In genomic region chr10:9081253-9081652, GRCh38 we compare ENCODE assay signal across 14 cellular contexts.
"Had no signal": no experiment of that assay in that cellular context is flagged by ENCODE, and none has a peak within 500 bp of the region (broad histone marks: within the 10 kb centered on the region; RNA-seq: fewer than 3 reads in every experiment).

No MANE protein-coding gene starts in this region.

- H3K4me1 ChIP-seq: left lung, tibial nerve had no signal

- H3K27me3 ChIP-seq: left lung, tibial nerve had no signal

- ATAC-seq: effector memory CD8-positive, alpha-beta T cell; left lung had no signal

- H3K27ac ChIP-seq: left lung, tibial nerve had no signal

- H3K4me3 ChIP-seq: left lung, tibial nerve had no signal

- H3K9me3 ChIP-seq: left lung, tibial nerve had no signal

- H3K27me3 Mint-ChIP-seq: activated naive CD4-positive, alpha-beta T cell treated with anti-CD3 and anti-CD28 coated beads, Interleukin-2, amount 50 U/mL, for 24 hours had no signal

- H3K27ac Mint-ChIP-seq: activated naive CD4-positive, alpha-beta T cell treated with anti-CD3 and anti-CD28 coated beads, Interleukin-2, amount 50 U/mL, for 24 hours; effector memory CD8-positive, alpha-beta T cell had no signal

- H3K36me3 Mint-ChIP-seq: activated naive CD4-positive, alpha-beta T cell treated with anti-CD3 and anti-CD28 coated beads, Interleukin-2, amount 50 U/mL, for 24 hours had no signal

- H3K36me3 ChIP-seq: left lung, tibial nerve had no signal

- H3K4me3 Mint-ChIP-seq: activated naive CD4-positive, alpha-beta T cell treated with anti-CD3 and anti-CD28 coated beads, Interleukin-2, amount 50 U/mL, for 24 hours; activated T-cell treated with anti-CD3 and anti-CD28 coated beads, Interleukin-2, amount 50 U/mL, for 4 hours; effector memory CD8-positive, alpha-beta T cell had no signal

- DNase-seq: activated CD4-positive, alpha-beta T cell treated with anti-CD3 and anti-CD28 coated beads, Interleukin-2, amount 50 U/mL, for 4 hours; activated gamma-delta T cell; activated T-cell treated with anti-CD3 and anti-CD28 coated beads, Interleukin-2, amount 50 U/mL, for 4 hours; amniotic stem cell; effector memory CD8-positive, alpha-beta T cell; foreskin melanocyte; glutamatergic neuron; hippocampal formation; kidney; left lung; stimulated activated naive CD4-positive, alpha-beta T cell; substantia nigra had no signal
